In the genomic region with DNA sequence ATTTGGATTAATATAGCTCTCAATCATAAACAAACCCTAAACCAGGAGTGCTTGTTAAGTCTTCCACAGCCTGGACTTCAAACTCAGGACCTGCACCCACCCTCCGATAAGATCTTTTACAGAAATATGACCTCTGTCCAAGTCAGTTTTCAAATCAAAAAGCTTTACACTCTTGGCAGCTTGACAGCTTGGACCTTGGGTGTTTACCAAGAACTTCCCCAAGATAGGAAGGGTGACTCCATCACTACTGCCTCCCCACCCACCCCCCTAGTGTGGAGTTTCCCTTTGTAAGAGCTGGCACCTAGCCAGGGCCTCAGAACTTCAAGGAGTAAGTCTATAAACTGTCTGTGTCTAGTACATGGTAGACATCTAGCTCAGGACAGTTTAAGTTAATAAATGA, we compare ENCODE assay signal across 1 cellular context.
A peak's percentile ranks its signal among the peaks of the same experiment; 100 is the strongest.
TF ChIP-seq lines count a peak whose summit lies in the region.

No MANE protein-coding gene starts in this region.

TF ChIP-seq in HEK293, 187 proteins besides CTCF, POLR2A, EP300 and RAD21 (continued from another document and continues in another):
- TF ChIP-seq ZNF280D (tag by site-specific recombination; IDR thresholded peaks at IDR 0.05) (no peak), SP3 (tag by site-specific recombination; IDR thresholded peaks at IDR 0.05) (no peak), ZNF571 (tag by site-specific recombination; IDR thresholded peaks at IDR 0.05) (no peak), ZNF121 (tag by site-specific recombination; IDR thresholded peaks at IDR 0.05) (no peak), ZNF548 (tag by site-specific recombination; IDR thresholded peaks at IDR 0.05) (no peak), ZIC2 (tag by site-specific recombination; IDR thresholded peaks at IDR 0.05) (no peak), ZNF138 (tag by site-specific recombination; IDR thresholded peaks at IDR 0.05; ENCODE audit: borderline replicate concordance) (no peak), ZFP37 (tag by site-specific recombination; IDR thresholded peaks at IDR 0.05) (no peak), ZNF221 (tag by site-specific recombination; IDR thresholded peaks at IDR 0.05; ENCODE audit: borderline replicate concordance) (no peak), KLF16 (tag by site-specific recombination; IDR thresholded peaks at IDR 0.05) (no peak), ZNF664 (tag by site-specific recombination; IDR thresholded peaks at IDR 0.05) (no peak), TRIM28 (IDR thresholded peaks at IDR 0.05; ENCODE audit: borderline replicate concordance, low read length) (peak; percentile 45; the same call in 1 of the 2 replicates), ZNF837 (tag by site-specific recombination; IDR thresholded peaks at IDR 0.05) (no peak), WT1 (tag by site-specific recombination; IDR thresholded peaks at IDR 0.05) (peak; percentile 41; the same call in 1 of the 2 replicates), ZNF292 (tag by site-specific recombination; IDR thresholded peaks at IDR 0.05; ENCODE audit: borderline replicate concordance, low read depth) (no peak), ZNF776 (tag by site-specific recombination; IDR thresholded peaks at IDR 0.05; ENCODE audit: borderline replicate concordance) (no peak), IKZF3 (tag by site-specific recombination; IDR thresholded peaks at IDR 0.05) (peak; percentile 22; the same call in 1 of the 2 replicates), GLI4 (tag by site-specific recombination; IDR thresholded peaks at IDR 0.05) (no peak), ZNF423 (tag by site-specific recombination; IDR thresholded peaks at IDR 0.05) (no peak), ZNF24 (tag by site-specific recombination; IDR thresholded peaks at IDR 0.05) (peak; percentile 40; the same call in 1 of the 2 replicates), PRDM6 (tag by site-specific recombination; IDR thresholded peaks at IDR 0.05) (no peak; the same call in 1 of the 2 replicates), ZNF704 (tag by site-specific recombination; IDR thresholded peaks at IDR 0.05) (no peak), GLIS1 (tag by site-specific recombination; IDR thresholded peaks at IDR 0.05) (peak; percentile 56), TCF7L2 (IDR thresholded peaks at IDR 0.05; ENCODE audit: borderline replicate concordance, low read depth, low read length) (no peak), ZNF214 (tag by site-specific recombination; IDR thresholded peaks at IDR 0.05; ENCODE audit: borderline replicate concordance) (no peak), ZNF600 (tag by site-specific recombination; IDR thresholded peaks at IDR 0.05) (peak; percentile 33; the same call in 1 of the 2 replicates), ZNF211 (tag by site-specific recombination; IDR thresholded peaks at IDR 0.05; ENCODE audit: low read depth) (no peak), ZNF660 (tag by site-specific recombination; IDR thresholded peaks at IDR 0.05) (peak; percentile 77; the same call in 1 of the 2 replicates), ZNF157 (tag by site-specific recombination; IDR thresholded peaks at IDR 0.05) (no peak), ZNF433 (tag by site-specific recombination; IDR thresholded peaks at IDR 0.05; ENCODE audit: low read depth) (no peak), ZBTB10 (tag by site-specific recombination; IDR thresholded peaks at IDR 0.05) (no peak), GLI2 (tag by site-specific recombination; IDR thresholded peaks at IDR 0.05; ENCODE audit: borderline replicate concordance, low read depth) (no peak), ZXDB (tag by site-specific recombination; IDR thresholded peaks at IDR 0.05) (peak; percentile 44; the same call in 1 of the 2 replicates), SCRT2 (tag by site-specific recombination; IDR thresholded peaks at IDR 0.05) (no peak), ZNF239 (tag by site-specific recombination; IDR thresholded peaks at IDR 0.05) (no peak), BCL11A (tag by site-specific recombination; IDR thresholded peaks at IDR 0.05; ENCODE audit: low read depth) (no peak), ZNF37A (tag by site-specific recombination; IDR thresholded peaks at IDR 0.05) (no peak), TSHZ1 (tag by site-specific recombination; IDR thresholded peaks at IDR 0.05; ENCODE audit: borderline replicate concordance) (no peak)
- TF ChIP-seq, protein P1, sequence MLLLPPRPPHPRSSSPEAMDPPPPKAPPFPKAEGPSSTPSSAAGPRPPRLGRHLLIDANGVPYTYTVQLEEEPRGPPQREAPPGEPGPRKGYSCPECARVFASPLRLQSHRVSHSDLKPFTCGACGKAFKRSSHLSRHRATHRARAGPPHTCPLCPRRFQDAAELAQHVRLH (tag by site-specific recombination; IDR thresholded peaks at IDR 0.05), result no peak
- TF ChIP-seq, protein P2, sequence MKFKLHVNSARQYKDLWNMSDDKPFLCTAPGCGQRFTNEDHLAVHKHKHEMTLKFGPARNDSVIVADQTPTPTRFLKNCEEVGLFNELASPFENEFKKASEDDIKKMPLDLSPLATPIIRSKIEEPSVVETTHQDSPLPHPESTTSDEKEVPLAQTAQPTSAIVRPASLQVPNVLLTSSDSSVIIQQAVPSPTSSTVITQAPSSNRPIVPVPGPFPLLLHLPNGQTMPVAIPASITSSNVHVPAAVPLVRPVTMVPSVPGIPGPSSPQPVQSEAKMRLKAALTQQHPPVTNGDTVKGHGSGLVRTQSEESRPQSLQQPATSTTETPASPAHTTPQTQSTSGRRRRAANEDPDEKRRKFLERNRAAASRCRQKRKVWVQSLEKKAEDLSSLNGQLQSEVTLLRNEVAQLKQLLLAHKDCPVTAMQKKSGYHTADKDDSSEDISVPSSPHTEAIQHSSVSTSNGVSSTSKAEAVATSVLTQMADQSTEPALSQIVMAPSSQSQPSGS (tag by site-specific recombination; IDR thresholded peaks at IDR 0.05; ENCODE audit: low read depth), result no peak
- TF ChIP-seq, protein P3, sequence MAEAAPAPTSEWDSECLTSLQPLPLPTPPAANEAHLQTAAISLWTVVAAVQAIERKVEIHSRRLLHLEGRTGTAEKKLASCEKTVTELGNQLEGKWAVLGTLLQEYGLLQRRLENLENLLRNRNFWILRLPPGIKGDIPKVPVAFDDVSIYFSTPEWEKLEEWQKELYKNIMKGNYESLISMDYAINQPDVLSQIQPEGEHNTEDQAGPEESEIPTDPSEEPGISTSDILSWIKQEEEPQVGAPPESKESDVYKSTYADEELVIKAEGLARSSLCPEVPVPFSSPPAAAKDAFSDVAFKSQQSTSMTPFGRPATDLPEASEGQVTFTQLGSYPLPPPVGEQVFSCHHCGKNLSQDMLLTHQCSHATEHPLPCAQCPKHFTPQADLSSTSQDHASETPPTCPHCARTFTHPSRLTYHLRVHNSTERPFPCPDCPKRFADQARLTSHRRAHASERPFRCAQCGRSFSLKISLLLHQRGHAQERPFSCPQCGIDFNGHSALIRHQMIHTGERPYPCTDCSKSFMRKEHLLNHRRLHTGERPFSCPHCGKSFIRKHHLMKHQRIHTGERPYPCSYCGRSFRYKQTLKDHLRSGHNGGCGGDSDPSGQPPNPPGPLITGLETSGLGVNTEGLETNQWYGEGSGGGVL (tag by site-specific recombination; IDR thresholded peaks at IDR 0.05), result peak; percentile 86
- TF ChIP-seq, protein P4, sequence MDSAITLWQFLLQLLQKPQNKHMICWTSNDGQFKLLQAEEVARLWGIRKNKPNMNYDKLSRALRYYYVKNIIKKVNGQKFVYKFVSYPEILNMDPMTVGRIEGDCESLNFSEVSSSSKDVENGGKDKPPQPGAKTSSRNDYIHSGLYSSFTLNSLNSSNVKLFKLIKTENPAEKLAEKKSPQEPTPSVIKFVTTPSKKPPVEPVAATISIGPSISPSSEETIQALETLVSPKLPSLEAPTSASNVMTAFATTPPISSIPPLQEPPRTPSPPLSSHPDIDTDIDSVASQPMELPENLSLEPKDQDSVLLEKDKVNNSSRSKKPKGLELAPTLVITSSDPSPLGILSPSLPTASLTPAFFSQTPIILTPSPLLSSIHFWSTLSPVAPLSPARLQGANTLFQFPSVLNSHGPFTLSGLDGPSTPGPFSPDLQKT (IDR thresholded peaks at IDR 0.05; ENCODE audit: borderline replicate concordance, low read depth, low read length), result no peak
- TF ChIP-seq, protein P5, sequence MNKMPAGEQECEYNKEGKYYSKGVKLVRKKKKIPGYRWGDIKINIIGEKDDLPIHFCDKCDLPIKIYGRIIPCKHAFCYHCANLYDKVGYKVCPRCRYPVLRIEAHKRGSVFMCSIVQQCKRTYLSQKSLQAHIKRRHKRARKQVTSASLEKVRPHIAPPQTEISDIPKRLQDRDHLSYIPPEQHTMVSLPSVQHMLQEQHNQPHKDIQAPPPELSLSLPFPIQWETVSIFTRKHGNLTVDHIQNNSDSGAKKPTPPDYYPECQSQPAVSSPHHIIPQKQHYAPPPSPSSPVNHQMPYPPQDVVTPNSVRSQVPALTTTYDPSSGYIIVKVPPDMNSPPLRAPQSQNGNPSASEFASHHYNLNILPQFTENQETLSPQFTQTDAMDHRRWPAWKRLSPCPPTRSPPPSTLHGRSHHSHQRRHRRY (tag by site-specific recombination; IDR thresholded peaks at IDR 0.05), result no peak
